Comparison of ENCODE assay signal across 27 cellular contexts in the genomic region with DNA sequence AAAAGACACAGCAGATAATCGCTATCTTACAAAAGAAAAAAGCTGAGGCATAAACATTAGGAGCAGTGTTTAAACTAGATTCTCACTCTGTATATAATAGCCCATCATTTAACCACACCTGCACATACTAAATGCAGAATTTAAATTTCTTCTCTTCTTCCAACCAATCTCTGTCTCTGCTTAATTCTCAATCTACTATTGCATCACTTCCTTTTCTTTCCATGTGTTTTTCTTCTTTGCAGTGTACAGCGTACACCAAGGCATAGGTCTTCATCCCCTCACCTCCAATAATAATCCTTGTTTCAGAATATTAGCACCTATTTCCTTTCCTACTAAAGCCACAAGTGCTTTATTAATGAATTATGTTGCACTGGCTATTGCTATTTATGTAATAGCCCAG.
"Had no signal": no experiment of that assay in that cellular context is flagged by ENCODE, and none has a peak within 500 bp of the region (broad histone marks: within the 10 kb centered on the region; RNA-seq: fewer than 3 reads in every experiment).

No MANE protein-coding gene starts in this region.

- FAIRE-seq: islet of Langerhans, kidney had no signal

- ATAC-seq: left lung; lower lobe of right lung; naive thymus-derived CD8-positive, alpha-beta T cell; sciatic nerve; stimulated activated naive B cell treated with anti-CD40 and anti-IgM and Interleukin-4, amounts not matched to agents 10 μg/mL and 1 μg/mL and 100 μg/mL, for 72 hours; stimulated activated naive CD8-positive, alpha-beta T cell treated with anti-CD3 and anti-CD28 coated beads, Interleukin-15, Interleukin-2, amounts not matched to agents 100 U/mL and 50 U/mL, for 24 hours had no signal

- H3K27ac ChIP-seq: left lung, lower lobe of right lung, parathyroid adenoma, right atrium auricular region, skin epidermis, stomach, testis, thyroid gland, transverse colon, upper lobe of left lung, vagina had no signal

- H2AFZ ChIP-seq: parathyroid adenoma had no signal

- H3K27ac Mint-ChIP-seq: nephron; stimulated activated naive B cell treated with anti-CD40 and anti-IgM and Interleukin-4, amounts not matched to agents 10 μg/mL and 1 μg/mL and 100 μg/mL, for 72 hours had no signal

- H3K4me1 ChIP-seq: lower lobe of right lung, parathyroid adenoma, right atrium auricular region, stomach, testis, thyroid gland, vagina had no signal

- H3K4me1 Mint-ChIP-seq: nephron, neural crest cell had no signal

- H3K4me3 ChIP-seq: left lung, lower lobe of right lung, right atrium auricular region, skin epidermis, stomach, testis, thyroid gland, transverse colon, upper lobe of left lung, vagina had no signal

- H3K4me3 Mint-ChIP-seq: immature natural killer cell; naive thymus-derived CD8-positive, alpha-beta T cell; nephron; neural crest cell; stimulated activated naive B cell treated with anti-CD40 and anti-IgM and Interleukin-4, amounts not matched to agents 10 μg/mL and 1 μg/mL and 100 μg/mL, for 72 hours had no signal

- H3K9me3 ChIP-seq: left lung, lower lobe of right lung, right atrium auricular region, stomach, testis, thyroid gland, transverse colon, upper lobe of left lung, vagina had no signal

- H3K27me3 ChIP-seq: left lung, right atrium auricular region, stomach, testis, thyroid gland, transverse colon, upper lobe of left lung, vagina had no signal

- H3K9ac ChIP-seq: parathyroid adenoma had no signal

- H3K9me3 Mint-ChIP-seq: immature natural killer cell; naive thymus-derived CD8-positive, alpha-beta T cell; nephron; neural crest cell; stimulated activated naive B cell treated with anti-CD40 and anti-IgM and Interleukin-4, amounts not matched to agents 10 μg/mL and 1 μg/mL and 100 μg/mL, for 72 hours had no signal

- DNase-seq: hypothalamus; immature natural killer cell; kidney; left colon; left lung; lower lobe of right lung; mammary epithelial cell; mesenchymal stem cell; naive thymus-derived CD8-positive, alpha-beta T cell; occipital lobe; stimulated activated CD4-positive, alpha-beta T cell treated with anti-CD3 and anti-CD28 coated beads, Interleukin-12 subunit alpha, Interleukin-12 subunit beta, amount 100 ng/mL, for 4 hours; stimulated activated CD4-positive, alpha-beta T cell treated with anti-CD3 and anti-CD28 coated beads, Interleukin-4, amount 100 ng/mL, for 24 hours; stimulated activated naive B cell treated with anti-CD40 and anti-IgM and Interleukin-4, amounts not matched to agents 10 μg/mL and 1 μg/mL and 100 μg/mL, for 72 hours; stimulated activated naive CD8-positive, alpha-beta T cell treated with anti-CD3 and anti-CD28 coated beads, Interleukin-15, Interleukin-2, amounts not matched to agents 100 U/mL and 50 U/mL, for 24 hours; stomach; testis; thyroid gland; transverse colon; upper lobe of left lung had no signal

- H3K27me3 Mint-ChIP-seq: naive thymus-derived CD8-positive, alpha-beta T cell; stimulated activated naive B cell treated with anti-CD40 and anti-IgM and Interleukin-4, amounts not matched to agents 10 μg/mL and 1 μg/mL and 100 μg/mL, for 72 hours had no signal

- H3K36me3 ChIP-seq: lower lobe of right lung, right atrium auricular region, thyroid gland, transverse colon, vagina had no signal
